In genomic region chr3:9069971-9070370, GRCh38 we compare ENCODE assay signal across 28 cellular contexts.
"Had no signal": no experiment of that assay in that cellular context is flagged by ENCODE, and none has a peak within 500 bp of the region (broad histone marks: within the 10 kb centered on the region; RNA-seq: fewer than 3 reads in every experiment).

No MANE protein-coding gene starts in this region.

- H3K27ac ChIP-seq: neural progenitor cell, ovary, parathyroid adenoma, psoas muscle, right lobe of liver, sigmoid colon, stomach, thoracic aorta, thyroid gland, tibial nerve, upper lobe of left lung, vagina had no signal

- H3K4me1 Mint-ChIP-seq: neural progenitor cell; stimulated activated effector memory CD8-positive, alpha-beta T cell treated with anti-CD3 and anti-CD28 coated beads, Interleukin-12 subunit alpha, Interleukin-12 subunit beta, amount 100 ng/mL, for 72 hours; stimulated activated naive B cell treated with anti-CD40 and anti-IgM and Interleukin-4, amounts not matched to agents 10 μg/mL and 1 μg/mL and 100 μg/mL, for 72 hours had no signal

- ATAC-seq: psoas muscle; right cardiac atrium; right lobe of liver; stimulated activated effector memory CD8-positive, alpha-beta T cell treated with anti-CD3 and anti-CD28 coated beads, Interleukin-12 subunit alpha, Interleukin-12 subunit beta, amount 100 ng/mL, for 72 hours; stimulated activated naive B cell treated with anti-CD40 and anti-IgM and Interleukin-4, amounts not matched to agents 10 μg/mL and 1 μg/mL and 100 μg/mL, for 72 hours had no signal

- H3K79me2 ChIP-seq: parathyroid adenoma had no signal

- H3K4me1 ChIP-seq: neural progenitor cell, parathyroid adenoma, psoas muscle, thyroid gland, vagina had no signal

- H3K27me3 ChIP-seq: neural progenitor cell, ovary, right lobe of liver, sigmoid colon, stomach, thyroid gland, tibial nerve, upper lobe of left lung, vagina had no signal

- H3K36me3 Mint-ChIP-seq: stimulated activated effector memory CD8-positive, alpha-beta T cell treated with anti-CD3 and anti-CD28 coated beads, Interleukin-12 subunit alpha, Interleukin-12 subunit beta, amount 100 ng/mL, for 72 hours; stimulated activated naive B cell treated with anti-CD40 and anti-IgM and Interleukin-4, amounts not matched to agents 10 μg/mL and 1 μg/mL and 100 μg/mL, for 72 hours had no signal

- H3K4me3 Mint-ChIP-seq: nephron; neural progenitor cell; stimulated activated effector memory CD8-positive, alpha-beta T cell treated with anti-CD3 and anti-CD28 coated beads, Interleukin-12 subunit alpha, Interleukin-12 subunit beta, amount 100 ng/mL, for 72 hours; stimulated activated naive B cell treated with anti-CD40 and anti-IgM and Interleukin-4, amounts not matched to agents 10 μg/mL and 1 μg/mL and 100 μg/mL, for 72 hours; stimulated activated naive CD8-positive, alpha-beta T cell treated with anti-CD3 and anti-CD28 coated beads, Interleukin-15, Interleukin-2, amounts not matched to agents 100 ng/mL and 50 ng/mL, for 24 hours had no signal

- H3K9ac ChIP-seq: neural progenitor cell, parathyroid adenoma had no signal

- H3K27me3 Mint-ChIP-seq: progenitor cell of endocrine pancreas; stimulated activated naive CD8-positive, alpha-beta T cell treated with anti-CD3 and anti-CD28 coated beads, Interleukin-15, Interleukin-2, amounts not matched to agents 100 ng/mL and 50 ng/mL, for 24 hours had no signal

- H3K27ac Mint-ChIP-seq: progenitor cell of endocrine pancreas; stimulated activated effector memory CD8-positive, alpha-beta T cell treated with anti-CD3 and anti-CD28 coated beads, Interleukin-12 subunit alpha, Interleukin-12 subunit beta, amount 100 ng/mL, for 72 hours; stimulated activated naive B cell treated with anti-CD40 and anti-IgM and Interleukin-4, amounts not matched to agents 10 μg/mL and 1 μg/mL and 100 μg/mL, for 72 hours; stimulated activated naive CD8-positive, alpha-beta T cell treated with anti-CD3 and anti-CD28 coated beads, Interleukin-15, Interleukin-2, amounts not matched to agents 100 ng/mL and 50 ng/mL, for 24 hours had no signal

- H3K9me3 Mint-ChIP-seq: nephron; neural progenitor cell; stimulated activated effector memory CD8-positive, alpha-beta T cell treated with anti-CD3 and anti-CD28 coated beads, Interleukin-12 subunit alpha, Interleukin-12 subunit beta, amount 100 ng/mL, for 72 hours; stimulated activated naive B cell treated with anti-CD40 and anti-IgM and Interleukin-4, amounts not matched to agents 10 μg/mL and 1 μg/mL and 100 μg/mL, for 72 hours; stimulated activated naive CD8-positive, alpha-beta T cell treated with anti-CD3 and anti-CD28 coated beads, Interleukin-15, Interleukin-2, amounts not matched to agents 100 ng/mL and 50 ng/mL, for 24 hours had no signal

- DNase-seq: occipital lobe; ovary; posterior cingulate gyrus; psoas muscle; right cardiac atrium; right lobe of liver; sigmoid colon; small intestine; stimulated activated CD4-positive, alpha-beta T cell treated with anti-CD3 and anti-CD28 coated beads, Interleukin-15, amount 100 ng/mL, for 24 hours; stimulated activated CD4-positive, alpha-beta T cell treated with anti-CD3 and anti-CD28 coated beads, Interleukin-2, amount 100 ng/mL, for 24 hours; stimulated activated CD4-positive, alpha-beta T cell treated with anti-CD3 and anti-CD28 coated beads, Interleukin-2, amount 100 ng/mL, for 48 hours; stimulated activated CD4-positive, alpha-beta T cell treated with anti-CD3 and anti-CD28 coated beads, Interleukin-4, amount 100 ng/mL, for 24 hours; stimulated activated naive B cell treated with anti-CD40 and anti-IgM and Interleukin-4, amounts not matched to agents 10 μg/mL and 1 μg/mL and 100 μg/mL, for 72 hours; stimulated activated naive CD4-positive, alpha-beta T cell treated with Interleukin-2 at 50 U/mL for 16 hours; stomach; thyroid gland; trophoblast cell; upper lobe of left lung had no signal

- H3K9me3 ChIP-seq: ovary, psoas muscle, right lobe of liver, sigmoid colon, stomach, thoracic aorta, thyroid gland, tibial nerve, upper lobe of left lung, vagina had no signal

- H3K4me3 ChIP-seq: neural progenitor cell, ovary, psoas muscle, right lobe of liver, sigmoid colon, stomach, thoracic aorta, thyroid gland, tibial nerve, upper lobe of left lung, vagina had no signal

- H3K4me2 ChIP-seq: neural progenitor cell had no signal

- H3K36me3 ChIP-seq: neural progenitor cell, ovary, right lobe of liver, sigmoid colon, stomach, thoracic aorta, thyroid gland, tibial nerve, upper lobe of left lung, vagina had no signal

- H2AFZ ChIP-seq: neural progenitor cell, parathyroid adenoma had no signal

- FAIRE-seq: small intestine, urothelium cell line had no signal
